ENCODE assay signal across 8 cellular contexts in the genomic region with DNA sequence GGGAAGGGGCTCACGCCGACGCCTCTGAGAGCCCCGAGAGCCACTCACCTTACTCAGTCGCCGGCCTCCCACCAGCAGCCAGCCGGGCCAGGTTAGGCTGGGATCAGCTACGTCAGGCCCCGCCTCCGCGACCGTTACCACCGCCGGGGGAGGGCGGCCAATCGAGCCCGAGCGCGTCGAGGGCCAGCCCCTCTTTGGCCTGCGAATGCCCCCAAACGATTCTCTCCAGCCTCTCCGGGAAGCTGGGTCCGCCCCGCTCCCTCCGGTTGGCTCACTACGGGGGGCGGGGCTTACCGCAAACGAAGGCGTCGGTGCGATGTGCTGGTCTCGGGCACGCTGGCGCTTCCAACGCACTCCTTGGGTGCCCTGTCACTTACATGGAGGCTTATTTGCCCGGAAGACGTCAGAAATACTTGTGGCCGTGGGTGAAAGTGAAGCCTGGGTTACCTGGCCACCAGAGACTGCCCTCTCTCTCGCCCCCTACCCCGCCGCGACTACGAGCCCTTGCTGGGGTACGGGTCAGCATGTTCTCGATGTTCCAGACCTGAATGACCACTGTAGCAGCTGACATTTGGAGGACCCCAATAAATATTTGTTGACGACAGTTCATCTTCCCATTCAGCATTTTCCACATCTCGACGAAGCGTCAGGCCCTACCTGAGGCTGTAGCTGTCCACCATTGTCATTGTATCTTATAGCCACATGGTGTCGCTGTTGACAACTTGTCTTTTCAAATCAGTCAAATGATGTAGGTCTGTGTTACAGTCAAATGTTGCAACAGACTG. TPM values are rescaled to one million over a fixed set of nuclear protein-coding genes. Genes with fewer than 3 reads are reported as not detected.
DNase-seq lines count a peak whose midpoint lies in the region; ATAC-seq and TF ChIP-seq lines count a peak whose summit lies in the region.

A gene with protein sequence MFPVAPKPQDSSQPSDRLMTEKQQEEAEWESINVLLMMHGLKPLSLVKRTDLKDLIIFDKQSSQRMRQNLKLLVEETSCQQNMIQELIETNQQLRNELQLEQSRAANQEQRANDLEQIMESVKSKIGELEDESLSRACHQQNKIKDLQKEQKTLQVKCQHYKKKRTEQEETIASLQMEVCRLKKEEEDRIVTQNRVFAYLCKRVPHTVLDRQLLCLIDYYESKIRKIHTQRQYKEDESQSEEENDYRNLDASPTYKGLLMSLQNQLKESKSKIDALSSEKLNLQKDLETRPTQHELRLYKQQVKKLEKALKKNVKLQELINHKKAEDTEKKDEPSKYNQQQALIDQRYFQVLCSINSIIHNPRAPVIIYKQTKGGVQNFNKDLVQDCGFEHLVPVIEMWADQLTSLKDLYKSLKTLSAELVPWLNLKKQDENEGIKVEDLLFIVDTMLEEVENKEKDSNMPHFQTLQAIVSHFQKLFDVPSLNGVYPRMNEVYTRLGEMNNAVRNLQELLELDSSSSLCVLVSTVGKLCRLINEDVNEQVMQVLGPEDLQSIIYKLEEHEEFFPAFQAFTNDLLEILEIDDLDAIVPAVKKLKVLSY (minus strand): TSS at position 111 of the 785 bp plus-strand sequence. CDS start 21,333 bp downstream, outside the sequence.

- H3K4me1 ChIP-seq in neutrophil (ENCODE audit: control insufficient read depth in 1 of 2, insufficient read depth in 1 of 2, low read depth in 1 of 2, low read length in 1 of 2), result peaks cover 7 to 14% of the 10 kb centered on the region in 2 experiments

- H3K27me3 ChIP-seq in neutrophil, result peaks cover 37% of the 10 kb centered on the region

- peaks cover 2% of the 10 kb centered on the region in 2 donors for H3K36me3 Mint-ChIP-seq in activated T-cell treated with anti-CD3 and anti-CD28 coated beads, Interleukin-2, amount 50 U/mL, for 72 hours (ENCODE audit: insufficient read depth in 2 of 2)

- H3K4me3 ChIP-seq in foreskin fibroblast (ENCODE audit: low read depth in 1 of 2, low read length in 2 of 2), result peak within 1 kb of the TSS; percentile 82 to 87
- H3K4me3 ChIP-seq in neutrophil (ENCODE audit: low read depth in 1 of 2, low read length in 1 of 2), result peak within 1 kb of the TSS; percentile 83 to 97

- peaks cover 10% of the 10 kb centered on the region for H3K4me1 Mint-ChIP-seq in activated T-cell treated with anti-CD3 and anti-CD28 coated beads, Interleukin-2, amount 50 U/mL, for 72 hours (ENCODE audit: low read depth)

- H3K4me3 Mint-ChIP-seq in activated T-cell treated with anti-CD3 and anti-CD28 coated beads, Interleukin-2, amount 50 U/mL, for 72 hours, result peak within 1 kb of the TSS; percentile 84 to 88

- peak; percentile 65 for TF ChIP-seq CTCF in foreskin fibroblast (IDR thresholded peaks at IDR 0.05; ENCODE audit: low read depth, low read length)
- TF ChIP-seq CTCF in neutrophil (IDR thresholded peaks at IDR 0.05), result peak; percentile 90

- peak within 1 kb of the TSS; percentile 18 for H3K27ac ChIP-seq in neutrophil
- H3K27ac ChIP-seq in temporal lobe (ENCODE audit: low read depth, low read length), result peak within 1 kb of the TSS; percentile 86

- H3K27me3 Mint-ChIP-seq in activated T-cell treated with anti-CD3 and anti-CD28 coated beads, Interleukin-2, amount 50 U/mL, for 72 hours (ENCODE audit: low read depth), result no peaks in the 10 kb centered on the region

- peak within 1 kb of the TSS; percentile 46 for H3K27ac Mint-ChIP-seq in activated T-cell treated with anti-CD3 and anti-CD28 coated beads, Interleukin-2, amount 50 U/mL, for 72 hours

- peak; percentile 79 for ATAC-seq in GM21737 (IDR thresholded peaks at IDR 0.05; ENCODE audit: unreplicated experiment)
- peak; percentile 92 for ATAC-seq in activated T-cell treated with anti-CD3 and anti-CD28 coated beads, Interleukin-2, amount 50 U/mL, for 72 hours (replicated peaks in 1 of 2)

- H3K9me3 ChIP-seq in neutrophil, result no peaks in the 10 kb centered on the region

- peak; percentile 98 for DNase-seq in Daoy (ENCODE audit: low read depth)
- peak; percentile 91 for DNase-seq in LHCN-M2 (ENCODE audit: low read depth)
- DNase-seq in activated T-cell treated with anti-CD3 and anti-CD28 coated beads, Interleukin-2, amount 50 U/mL, for 72 hours, result peak; percentile 92 to 94
- DNase-seq in foreskin fibroblast, result peak; percentile 94 to 98
- DNase-seq in NCI-H446 treated with DMSO at 0.1 percent for 48 hours (lab: John Stamatoyannopoulos, UW), result no peak

- H3K9me3 Mint-ChIP-seq in activated T-cell treated with anti-CD3 and anti-CD28 coated beads, Interleukin-2, amount 50 U/mL, for 72 hours, result no peaks in the 10 kb centered on the region

- H3K36me3 ChIP-seq in neutrophil, result no peaks in the 10 kb centered on the region

RNA-seq across cellular contexts. Expression of the gene that starts here (rescaled TPM):
- total RNA-seq in Daoy (2014; rRNA removed; shearing (Covaris generic)), result 33.4 and 42.9 TPM in 2 replicates
- 18.5 and 22.6 TPM in 2 replicates for total RNA-seq in LHCN-M2 (2014; rRNA removed)
- polyA plus RNA-seq in LHCN-M2 (2012), result 5.7 TPM
- total RNA-seq in activated T-cell treated with anti-CD3 and anti-CD28 coated beads, Interleukin-2, amount 50 U/mL, for 72 hours, result 10 to 100 TPM; 19.7 to 22.6 TPM
- total RNA-seq in temporal lobe, result 53.1 TPM
